In the genomic region with DNA sequence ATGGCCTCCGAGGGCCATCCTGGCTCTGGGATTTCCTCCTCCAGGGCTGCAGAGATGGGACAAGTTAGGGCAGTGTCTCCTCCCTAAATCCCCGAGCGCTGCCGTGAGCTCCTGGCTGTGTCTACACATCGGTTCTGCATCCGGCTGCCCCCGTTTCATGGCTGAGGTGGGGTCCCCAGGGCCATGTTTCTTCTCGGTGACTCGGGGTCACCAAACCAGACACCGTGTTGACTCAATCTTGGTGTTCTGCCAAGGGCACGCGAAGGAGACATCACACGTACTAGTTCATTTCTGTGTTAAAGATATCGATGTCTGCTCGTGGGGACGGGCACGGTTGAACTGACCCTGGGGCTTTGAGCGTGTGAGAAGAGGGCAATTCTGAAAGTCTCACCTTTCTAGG, we compare ENCODE assay signal across 24 cellular contexts.
"Had no signal": no experiment of that assay in that cellular context is flagged by ENCODE, and none has a peak within 500 bp of the region (broad histone marks: within the 10 kb centered on the region; RNA-seq: fewer than 3 reads in every experiment).

No MANE protein-coding gene starts in this region.

- DNase-seq: activated CD4-positive, alpha-beta T cell treated with anti-CD3 and anti-CD28 coated beads for 48 hours; activated CD4-positive, alpha-beta T cell treated with anti-CD3 and anti-CD28 coated beads, Interleukin-2, amount 50 U/mL, for 4 hours; activated CD4-positive, CD25-positive, alpha-beta regulatory T cell treated with anti-CD3 and anti-CD28 coated beads, Interleukin-2, amount 50 U/mL, for 72 hours; activated CD8-positive, alpha-beta memory T cell treated with anti-CD3 and anti-CD28 coated beads, Interleukin-2, amount 50 U/mL, for 48 hours; activated CD8-positive, alpha-beta T cell treated with anti-CD3 and anti-CD28 coated beads, Interleukin-2, amount 10 ng/mL, durations not matched to agents 7 days and 5 days; activated naive CD4-positive, alpha-beta T cell; activated T-cell treated with anti-CD3 and anti-CD28 coated beads, Interleukin-2, amount 50 U/mL, for 1 hour; aorta; MG63; MV-4-11; NCI-H1092 treated with DMSO at 0.1 percent for 48 hours; NCI-H1417 treated with DMSO at 0.1 percent for 48 hours; NCI-H1694; NCI-H2029; NCI-H510A treated with DMSO at 0.1 percent for 48 hours; NK-92 treated with Interleukin-12 subunit alpha and Interleukin-12 subunit beta, amount 100 ng/mL, for 24 hours; OCI-M1; SHP77 treated with DMSO at 0.1 percent for 48 hours; T-helper 17 cell; T-helper 9 cell had no signal

- H3K4me1 Mint-ChIP-seq: activated naive CD4-positive, alpha-beta T cell treated with anti-CD3 and anti-CD28 coated beads, Interleukin-2, amount 50 U/mL, for 24 hours; T-helper 17 cell had no signal

- H3K27me3 ChIP-seq: body of pancreas, MG63 had no signal

- H3K4me3 Mint-ChIP-seq: activated CD8-positive, alpha-beta T cell treated with anti-CD3 and anti-CD28 coated beads, Interleukin-2, amount 10 ng/mL, durations not matched to agents 7 days and 5 days; activated naive CD4-positive, alpha-beta T cell treated with anti-CD3 and anti-CD28 coated beads, Interleukin-2, amount 50 U/mL, for 24 hours; T-helper 17 cell; WTC11 had no signal

- ATAC-seq: activated CD8-positive, alpha-beta T cell treated with anti-CD3 and anti-CD28 coated beads, Interleukin-2, amount 10 ng/mL, durations not matched to agents 7 days and 5 days; body of pancreas; Panc1; T-helper 17 cell; WTC11 had no signal

- H3K9me3 ChIP-seq: body of pancreas, MG63 had no signal

- H3K36me3 Mint-ChIP-seq: activated naive CD4-positive, alpha-beta T cell treated with anti-CD3 and anti-CD28 coated beads, Interleukin-2, amount 50 U/mL, for 24 hours; WTC11 had no signal

- H3K4me3 ChIP-seq: body of pancreas, MG63 had no signal

- H3K27me3 Mint-ChIP-seq: activated naive CD4-positive, alpha-beta T cell treated with anti-CD3 and anti-CD28 coated beads, Interleukin-2, amount 50 U/mL, for 24 hours had no signal

- H3K9me3 Mint-ChIP-seq: activated naive CD4-positive, alpha-beta T cell treated with anti-CD3 and anti-CD28 coated beads, Interleukin-2, amount 50 U/mL, for 24 hours; WTC11 had no signal

- H3K27ac Mint-ChIP-seq: activated CD8-positive, alpha-beta T cell treated with anti-CD3 and anti-CD28 coated beads, Interleukin-2, amount 10 ng/mL, durations not matched to agents 7 days and 5 days; activated naive CD4-positive, alpha-beta T cell treated with anti-CD3 and anti-CD28 coated beads, Interleukin-2, amount 50 U/mL, for 24 hours had no signal

- H3K27ac ChIP-seq: body of pancreas had no signal
